In the genomic region with DNA sequence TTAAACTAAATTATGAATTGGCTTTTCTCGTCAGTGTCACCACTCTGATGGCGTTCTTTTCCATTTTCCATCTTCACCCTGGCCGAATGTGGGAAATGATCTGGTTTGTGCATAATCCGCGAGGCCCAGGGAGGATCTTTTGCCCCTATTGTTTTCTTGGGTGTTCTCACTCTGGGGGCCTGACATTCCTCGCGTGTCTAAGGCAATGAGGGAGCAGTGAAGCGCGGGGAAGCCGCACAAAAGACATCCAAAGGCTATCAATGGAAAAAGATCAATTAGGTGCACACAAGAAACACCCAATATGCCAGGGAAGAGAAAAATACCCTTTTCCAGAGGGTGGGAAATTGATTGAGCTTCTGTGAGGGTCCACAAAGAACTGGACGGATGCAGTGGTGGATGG, we compare ENCODE assay signal across 8 cellular contexts. TPM values are rescaled to one million over a fixed set of nuclear protein-coding genes. Genes with fewer than 3 reads are reported as not detected.
DNase-seq lines count a peak whose midpoint lies in the region; ATAC-seq and TF ChIP-seq lines count a peak whose summit lies in the region.

No MANE protein-coding gene starts in this region.

- no peak overlapping the region for H3K27ac ChIP-seq in aorta (ENCODE audit: low read depth in 1 of 2, low read length in 2 of 2)

- H3K27me3 ChIP-seq in aorta (ENCODE audit: control insufficient read depth in 1 of 2, insufficient read depth in 2 of 2, low read length in 1 of 2), result no peaks in the 10 kb centered on the region

- H3K4me1 ChIP-seq in aorta (ENCODE audit: control insufficient read depth in 1 of 2, insufficient read depth in 2 of 2, low read length in 2 of 2), result peaks cover 0 to 3% of the 10 kb centered on the region in 2 donors

- no peaks in the 10 kb centered on the region for H3K9me3 ChIP-seq in aorta (ENCODE audit: control insufficient read depth, low read length)

- peak overlapping the region; percentile 76 for H3K4me3 Mint-ChIP-seq in stimulated activated naive CD8-positive, alpha-beta T cell treated with anti-CD3 and anti-CD28 coated beads, Interleukin-15, Interleukin-2, amounts not matched to agents 100 ng/mL and 50 ng/mL, for 24 hours
- peak overlapping the region; percentile 76 for H3K4me3 Mint-ChIP-seq in mesothelial cell of epicardium

- no peak for DNase-seq in stimulated activated naive CD8-positive, alpha-beta T cell treated with anti-CD3 and anti-CD28 coated beads, Interleukin-15, Interleukin-2, amounts not matched to agents 100 U/mL and 50 U/mL, for 24 hours
- DNase-seq in cardiac fibroblast (ENCODE audit: low read depth in 2 of 2) (no peak), mesothelial cell of epicardium (ENCODE audit: low spot score in 2 of 2, unreplicated experiment in 2 of 2) (no peak), aorta (no peak), mucosa of gallbladder (ENCODE audit: low spot score) (no peak), DMS79 treated with DMSO at 0.1 percent for 48 hours (lab: John Stamatoyannopoulos, UW) (no peak)

- H3K27me3 Mint-ChIP-seq in stimulated activated naive CD8-positive, alpha-beta T cell treated with anti-CD3 and anti-CD28 coated beads, Interleukin-15, Interleukin-2, amounts not matched to agents 100 ng/mL and 50 ng/mL, for 24 hours, result peaks cover 73% of the 10 kb centered on the region
- peaks cover 18% of the 10 kb centered on the region for H3K27me3 Mint-ChIP-seq in mesothelial cell of epicardium (ENCODE audit: low read depth)

- H3K36me3 Mint-ChIP-seq in stimulated activated naive CD8-positive, alpha-beta T cell treated with anti-CD3 and anti-CD28 coated beads, Interleukin-15, Interleukin-2, amounts not matched to agents 100 ng/mL and 50 ng/mL, for 24 hours (ENCODE audit: low read depth), result no peaks in the 10 kb centered on the region
- no peaks in the 10 kb centered on the region for H3K36me3 Mint-ChIP-seq in mesothelial cell of epicardium

- intact Hi-C loops in aorta (cut with DNase I), result loop anchor here (2.0 to 10.0 kb wide), 6 partner anchors 89 to 276 kb away; no protein-coding TSS in a partner anchor

- TF ChIP-seq CTCF in cardiac fibroblast (IDR thresholded peaks at IDR 0.05; ENCODE audit: low read depth, low read length) (no peak), mesothelial cell of epicardium (IDR thresholded peaks at IDR 0.05; ENCODE audit: unreplicated experiment) (no peak)

- H3K4me3 ChIP-seq in cardiac fibroblast (replicated peaks in 1 of 2; ENCODE audit: low read depth in 2 of 2, low read length in 2 of 2) (peak overlapping the region; percentile 67 to 78), aorta (ENCODE audit: low read length in 2 of 2) (peak overlapping the region; percentile 68 to 99)

- WGBS in aorta, 2 donors, result 78% methylated on average over 11 of the region's 11 CpGs

- no peaks in the 10 kb centered on the region for H3K36me3 ChIP-seq in aorta (ENCODE audit: control insufficient read depth in 1 of 2, insufficient read depth in 2 of 2, low read length in 1 of 2)

- ATAC-seq in stimulated activated naive CD8-positive, alpha-beta T cell treated with anti-CD3 and anti-CD28 coated beads, Interleukin-15, Interleukin-2, amounts not matched to agents 100 U/mL and 50 U/mL, for 24 hours, result no peak
- no peak for ATAC-seq in aorta (ENCODE audit: low FRiP score)
- no peak for ATAC-seq in HG03469 (IDR thresholded peaks at IDR 0.05; ENCODE audit: unreplicated experiment)

- H3K4me1 Mint-ChIP-seq in stimulated activated naive CD8-positive, alpha-beta T cell treated with anti-CD3 and anti-CD28 coated beads, Interleukin-15, Interleukin-2, amounts not matched to agents 100 ng/mL and 50 ng/mL, for 24 hours (ENCODE audit: low read depth), result peaks cover 20% of the 10 kb centered on the region
- H3K4me1 Mint-ChIP-seq in mesothelial cell of epicardium, result peaks cover 37% of the 10 kb centered on the region

- H3K9me3 Mint-ChIP-seq in stimulated activated naive CD8-positive, alpha-beta T cell treated with anti-CD3 and anti-CD28 coated beads, Interleukin-15, Interleukin-2, amounts not matched to agents 100 ng/mL and 50 ng/mL, for 24 hours, result no peaks in the 10 kb centered on the region
- no peaks in the 10 kb centered on the region for H3K9me3 Mint-ChIP-seq in mesothelial cell of epicardium

- no peak overlapping the region for H3K27ac Mint-ChIP-seq in stimulated activated naive CD8-positive, alpha-beta T cell treated with anti-CD3 and anti-CD28 coated beads, Interleukin-15, Interleukin-2, amounts not matched to agents 100 ng/mL and 50 ng/mL, for 24 hours
- H3K27ac Mint-ChIP-seq in mesothelial cell of epicardium, result peak overlapping the region; percentile 71

RNA-seq across cellular contexts. Expression of a gene that starts 1.0 kb away (rescaled TPM):
- total RNA-seq in mesothelial cell of epicardium (33.1 to 34.7 TPM (median 34.3 TPM) in 3 replicates), aorta (10 to 100 TPM; 44.0 to 65.7 TPM), mucosa of gallbladder (57.8 TPM)
- 10 to 100 TPM in 1 of 2 donors, 1 to 10 TPM in 1; 7.6 to 41.8 TPM for polyA plus RNA-seq in aorta
